Comparison of ENCODE assay signal across 22 cellular contexts in the genomic region with DNA sequence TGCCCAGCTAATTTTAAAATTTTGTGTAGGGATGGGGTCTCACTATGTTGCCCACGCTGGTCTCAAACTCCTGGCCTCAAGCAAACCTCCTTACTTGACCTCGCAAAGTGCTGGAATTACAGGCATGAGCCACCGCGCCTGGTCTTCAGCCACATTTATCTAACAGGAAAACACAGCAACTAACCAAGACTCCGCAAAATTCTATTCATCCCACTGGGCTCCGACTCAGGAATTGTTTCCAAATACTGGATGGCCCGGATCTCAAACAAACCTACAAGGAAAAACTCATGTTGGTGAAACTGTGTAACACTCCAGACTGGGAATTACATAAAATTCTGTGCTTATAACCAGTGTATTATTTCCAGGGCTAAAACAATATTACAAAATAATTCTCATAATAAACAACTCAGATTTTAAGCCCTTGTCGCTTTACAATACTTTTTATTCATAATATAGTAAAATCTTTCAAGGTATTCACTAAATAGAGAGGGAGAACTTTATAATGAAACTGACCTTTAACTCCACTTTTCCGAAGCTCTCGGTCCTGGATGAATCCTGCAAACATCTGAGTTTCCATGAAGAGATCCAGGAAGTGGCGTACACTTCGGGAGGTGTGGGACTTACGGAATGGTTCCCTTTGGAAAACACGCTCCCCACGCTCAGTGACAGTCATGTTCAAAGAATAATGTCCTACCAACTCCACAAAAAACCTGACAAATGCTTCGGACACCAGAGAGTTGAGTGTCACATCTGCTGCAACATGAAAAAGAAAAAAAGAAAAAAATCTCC.
"Had no signal": no experiment of that assay in that cellular context is flagged by ENCODE, and none has a peak within 500 bp of the region (broad histone marks: within the 10 kb centered on the region; RNA-seq: fewer than 3 reads in every experiment).

No MANE protein-coding gene starts in this region.

- H3K36me3 ChIP-seq: Peyer's patch had no signal

- H3K4me1 ChIP-seq: ascending aorta, Peyer's patch had no signal

- H3K27ac ChIP-seq: ascending aorta, body of pancreas, Peyer's patch, RWPE1, VCaP had no signal

- H3K9me3 ChIP-seq: ascending aorta, body of pancreas had no signal

- H3K27me3 ChIP-seq: ascending aorta, body of pancreas, Peyer's patch had no signal

- ATAC-seq: activated naive CD4-positive, alpha-beta T cell treated with anti-CD3 and anti-CD28 coated beads, Interleukin-2, amount 50 U/mL, for 72 hours; activated naive CD8-positive, alpha-beta T cell treated with anti-CD3 and anti-CD28 coated beads, Interleukin-2, amount 50 U/mL, for 24 hours; activated T-cell treated with anti-CD3 and anti-CD28 coated beads, Interleukin-2, amount 50 U/mL, for 4 hours; body of pancreas; T-cell had no signal

- DNase-seq: activated CD4-positive, alpha-beta memory T cell treated with anti-CD3 and anti-CD28 coated beads for 36 hours; activated CD4-positive, alpha-beta T cell treated with anti-CD3 and anti-CD28 coated beads, Interleukin-2, amount 10 ng/mL, durations not matched to agents 7 days and 5 days; activated CD4-positive, CD25-positive, alpha-beta regulatory T cell; activated CD8-positive, alpha-beta memory T cell treated with anti-CD3 and anti-CD28 coated beads for 24 hours; activated effector memory CD4-positive, alpha-beta T cell treated with anti-CD3 and anti-CD28 coated beads, Interleukin-2, amount 50 U/mL, for 16 hours; activated naive CD4-positive, alpha-beta T cell treated with Interleukin-2 at 50 U/mL for 16 hours; activated naive CD8-positive, alpha-beta T cell treated with anti-CD3 and anti-CD28 coated beads, Interleukin-2, amount 50 U/mL, for 24 hours; activated T-cell treated with anti-CD3 and anti-CD28 coated beads, Interleukin-2, amount 50 U/mL, for 4 hours; amniotic stem cell; body of pancreas; Kasumi-1; NCI-H146; NCI-H187 treated with DMSO at 0.1 percent for 48 hours; NCI-H2081 treated with DMSO at 0.1 percent for 48 hours; NCI-H446; Peyer's patch; SHP77 treated with DMSO at 0.1 percent for 48 hours; T-cell had no signal

- H3K4me3 ChIP-seq: ascending aorta, body of pancreas, Peyer's patch had no signal
